In the genomic region with DNA sequence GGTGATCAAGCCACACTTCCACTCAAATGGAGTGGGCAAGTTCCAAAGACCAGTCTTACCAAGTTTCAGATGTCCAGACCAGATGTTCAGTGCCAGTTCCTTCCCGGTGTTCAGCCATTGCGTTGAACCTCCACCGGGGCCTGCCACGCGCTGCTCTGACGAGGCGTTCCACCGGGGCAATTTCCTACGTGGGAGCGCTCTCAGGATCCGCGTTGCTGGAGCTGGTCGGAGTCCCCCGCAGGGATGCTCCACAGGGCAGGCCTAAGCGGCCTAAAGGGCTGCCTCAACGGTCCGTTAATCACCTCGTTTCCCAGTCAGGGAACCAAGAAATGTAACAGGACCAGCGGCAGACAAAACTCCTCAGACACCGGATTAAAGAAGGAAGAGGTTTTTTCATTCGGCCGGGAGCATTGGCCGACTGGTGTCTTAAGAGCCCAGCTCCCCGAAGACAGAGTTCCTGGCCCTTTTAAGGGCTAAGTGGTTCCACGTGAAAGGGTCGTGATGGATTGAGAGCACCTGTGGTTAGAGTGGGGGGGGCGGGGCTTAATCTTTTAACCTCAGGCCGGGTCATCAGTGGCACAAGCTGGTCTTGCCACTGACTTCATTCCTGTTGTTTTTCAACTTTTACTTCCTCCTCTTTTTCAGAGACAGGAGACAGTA, we compare ENCODE assay signal across 1 cellular context.
TF ChIP-seq lines count a peak whose summit lies in the region.

No MANE protein-coding gene starts in this region.

TF ChIP-seq in K562, 482 proteins besides CTCF, POLR2A, EP300 and RAD21:
- TF ChIP-seq ZFX (CRISPR knock-in tag; IDR thresholded peaks at IDR 0.05) (0 out of 2 replicates have a peak, but pooled peaks have one; percentile 4), ZNF174 (CRISPR knock-in tag; IDR thresholded peaks at IDR 0.05) (no peak), IRF2 (CRISPR knock-in tag; IDR thresholded peaks at IDR 0.05) (no peak), KLF10 (CRISPR knock-in tag; IDR thresholded peaks at IDR 0.05) (no peak), ZNF551 (CRISPR knock-in tag; IDR thresholded peaks at IDR 0.05) (no peak)
- TF ChIP-seq, protein P1, sequence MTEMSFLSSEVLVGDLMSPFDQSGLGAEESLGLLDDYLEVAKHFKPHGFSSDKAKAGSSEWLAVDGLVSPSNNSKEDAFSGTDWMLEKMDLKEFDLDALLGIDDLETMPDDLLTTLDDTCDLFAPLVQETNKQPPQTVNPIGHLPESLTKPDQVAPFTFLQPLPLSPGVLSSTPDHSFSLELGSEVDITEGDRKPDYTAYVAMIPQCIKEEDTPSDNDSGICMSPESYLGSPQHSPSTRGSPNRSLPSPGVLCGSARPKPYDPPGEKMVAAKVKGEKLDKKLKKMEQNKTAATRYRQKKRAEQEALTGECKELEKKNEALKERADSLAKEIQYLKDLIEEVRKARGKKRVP (CRISPR knock-in tag; IDR thresholded peaks at IDR 0.05): no peak
- TF ChIP-seq, protein P2, sequence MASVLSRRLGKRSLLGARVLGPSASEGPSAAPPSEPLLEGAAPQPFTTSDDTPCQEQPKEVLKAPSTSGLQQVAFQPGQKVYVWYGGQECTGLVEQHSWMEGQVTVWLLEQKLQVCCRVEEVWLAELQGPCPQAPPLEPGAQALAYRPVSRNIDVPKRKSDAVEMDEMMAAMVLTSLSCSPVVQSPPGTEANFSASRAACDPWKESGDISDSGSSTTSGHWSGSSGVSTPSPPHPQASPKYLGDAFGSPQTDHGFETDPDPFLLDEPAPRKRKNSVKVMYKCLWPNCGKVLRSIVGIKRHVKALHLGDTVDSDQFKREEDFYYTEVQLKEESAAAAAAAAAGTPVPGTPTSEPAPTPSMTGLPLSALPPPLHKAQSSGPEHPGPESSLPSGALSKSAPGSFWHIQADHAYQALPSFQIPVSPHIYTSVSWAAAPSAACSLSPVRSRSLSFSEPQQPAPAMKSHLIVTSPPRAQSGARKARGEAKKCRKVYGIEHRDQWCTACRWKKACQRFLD (CRISPR knock-in tag; IDR thresholded peaks at IDR 0.05): peak; percentile 46; the same call in 1 of the 2 replicates
- TF ChIP-seq, protein P3, sequence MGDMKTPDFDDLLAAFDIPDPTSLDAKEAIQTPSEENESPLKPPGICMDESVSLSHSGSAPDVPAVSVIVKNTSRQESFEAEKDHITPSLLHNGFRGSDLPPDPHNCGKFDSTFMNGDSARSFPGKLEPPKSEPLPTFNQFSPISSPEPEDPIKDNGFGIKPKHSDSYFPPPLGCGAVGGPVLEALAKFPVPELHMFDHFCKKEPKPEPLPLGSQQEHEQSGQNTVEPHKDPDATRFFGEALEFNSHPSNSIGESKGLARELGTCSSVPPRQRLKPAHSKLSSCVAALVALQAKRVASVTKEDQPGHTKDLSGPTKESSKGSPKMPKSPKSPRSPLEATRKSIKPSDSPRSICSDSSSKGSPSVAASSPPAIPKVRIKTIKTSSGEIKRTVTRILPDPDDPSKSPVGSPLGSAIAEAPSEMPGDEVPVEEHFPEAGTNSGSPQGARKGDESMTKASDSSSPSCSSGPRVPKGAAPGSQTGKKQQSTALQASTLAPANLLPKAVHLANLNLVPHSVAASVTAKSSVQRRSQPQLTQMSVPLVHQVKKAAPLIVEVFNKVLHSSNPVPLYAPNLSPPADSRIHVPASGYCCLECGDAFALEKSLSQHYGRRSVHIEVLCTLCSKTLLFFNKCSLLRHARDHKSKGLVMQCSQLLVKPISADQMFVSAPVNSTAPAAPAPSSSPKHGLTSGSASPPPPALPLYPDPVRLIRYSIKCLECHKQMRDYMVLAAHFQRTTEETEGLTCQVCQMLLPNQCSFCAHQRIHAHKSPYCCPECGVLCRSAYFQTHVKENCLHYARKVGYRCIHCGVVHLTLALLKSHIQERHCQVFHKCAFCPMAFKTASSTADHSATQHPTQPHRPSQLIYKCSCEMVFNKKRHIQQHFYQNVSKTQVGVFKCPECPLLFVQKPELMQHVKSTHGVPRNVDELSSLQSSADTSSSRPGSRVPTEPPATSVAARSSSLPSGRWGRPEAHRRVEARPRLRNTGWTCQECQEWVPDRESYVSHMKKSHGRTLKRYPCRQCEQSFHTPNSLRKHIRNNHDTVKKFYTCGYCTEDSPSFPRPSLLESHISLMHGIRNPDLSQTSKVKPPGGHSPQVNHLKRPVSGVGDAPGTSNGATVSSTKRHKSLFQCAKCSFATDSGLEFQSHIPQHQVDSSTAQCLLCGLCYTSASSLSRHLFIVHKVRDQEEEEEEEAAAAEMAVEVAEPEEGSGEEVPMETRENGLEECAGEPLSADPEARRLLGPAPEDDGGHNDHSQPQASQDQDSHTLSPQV (IDR thresholded peaks at IDR 0.05): 0 out of 2 replicates have a peak, but pooled peaks have one; percentile 37
- TF ChIP-seq, protein P4, sequence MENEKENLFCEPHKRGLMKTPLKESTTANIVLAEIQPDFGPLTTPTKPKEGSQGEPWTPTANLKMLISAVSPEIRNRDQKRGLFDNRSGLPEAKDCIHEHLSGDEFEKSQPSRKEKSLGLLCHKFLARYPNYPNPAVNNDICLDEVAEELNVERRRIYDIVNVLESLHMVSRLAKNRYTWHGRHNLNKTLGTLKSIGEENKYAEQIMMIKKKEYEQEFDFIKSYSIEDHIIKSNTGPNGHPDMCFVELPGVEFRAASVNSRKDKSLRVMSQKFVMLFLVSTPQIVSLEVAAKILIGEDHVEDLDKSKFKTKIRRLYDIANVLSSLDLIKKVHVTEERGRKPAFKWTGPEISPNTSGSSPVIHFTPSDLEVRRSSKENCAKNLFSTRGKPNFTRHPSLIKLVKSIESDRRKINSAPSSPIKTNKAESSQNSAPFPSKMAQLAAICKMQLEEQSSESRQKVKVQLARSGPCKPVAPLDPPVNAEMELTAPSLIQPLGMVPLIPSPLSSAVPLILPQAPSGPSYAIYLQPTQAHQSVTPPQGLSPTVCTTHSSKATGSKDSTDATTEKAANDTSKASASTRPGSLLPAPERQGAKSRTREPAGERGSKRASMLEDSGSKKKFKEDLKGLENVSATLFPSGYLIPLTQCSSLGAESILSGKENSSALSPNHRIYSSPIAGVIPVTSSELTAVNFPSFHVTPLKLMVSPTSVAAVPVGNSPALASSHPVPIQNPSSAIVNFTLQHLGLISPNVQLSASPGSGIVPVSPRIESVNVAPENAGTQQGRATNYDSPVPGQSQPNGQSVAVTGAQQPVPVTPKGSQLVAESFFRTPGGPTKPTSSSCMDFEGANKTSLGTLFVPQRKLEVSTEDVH (IDR thresholded peaks at IDR 0.05; ENCODE audit: low read depth, partially characterized antibody): no peak
- TF ChIP-seq, protein P5, sequence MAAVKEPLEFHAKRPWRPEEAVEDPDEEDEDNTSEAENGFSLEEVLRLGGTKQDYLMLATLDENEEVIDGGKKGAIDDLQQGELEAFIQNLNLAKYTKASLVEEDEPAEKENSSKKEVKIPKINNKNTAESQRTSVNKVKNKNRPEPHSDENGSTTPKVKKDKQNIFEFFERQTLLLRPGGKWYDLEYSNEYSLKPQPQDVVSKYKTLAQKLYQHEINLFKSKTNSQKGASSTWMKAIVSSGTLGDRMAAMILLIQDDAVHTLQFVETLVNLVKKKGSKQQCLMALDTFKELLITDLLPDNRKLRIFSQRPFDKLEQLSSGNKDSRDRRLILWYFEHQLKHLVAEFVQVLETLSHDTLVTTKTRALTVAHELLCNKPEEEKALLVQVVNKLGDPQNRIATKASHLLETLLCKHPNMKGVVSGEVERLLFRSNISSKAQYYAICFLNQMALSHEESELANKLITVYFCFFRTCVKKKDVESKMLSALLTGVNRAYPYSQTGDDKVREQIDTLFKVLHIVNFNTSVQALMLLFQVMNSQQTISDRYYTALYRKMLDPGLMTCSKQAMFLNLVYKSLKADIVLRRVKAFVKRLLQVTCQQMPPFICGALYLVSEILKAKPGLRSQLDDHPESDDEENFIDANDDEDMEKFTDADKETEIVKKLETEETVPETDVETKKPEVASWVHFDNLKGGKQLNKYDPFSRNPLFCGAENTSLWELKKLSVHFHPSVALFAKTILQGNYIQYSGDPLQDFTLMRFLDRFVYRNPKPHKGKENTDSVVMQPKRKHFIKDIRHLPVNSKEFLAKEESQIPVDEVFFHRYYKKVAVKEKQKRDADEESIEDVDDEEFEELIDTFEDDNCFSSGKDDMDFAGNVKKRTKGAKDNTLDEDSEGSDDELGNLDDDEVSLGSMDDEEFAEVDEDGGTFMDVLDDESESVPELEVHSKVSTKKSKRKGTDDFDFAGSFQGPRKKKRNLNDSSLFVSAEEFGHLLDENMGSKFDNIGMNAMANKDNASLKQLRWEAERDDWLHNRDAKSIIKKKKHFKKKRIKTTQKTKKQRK (IDR thresholded peaks at IDR 0.05; ENCODE audit: borderline replicate concordance, low read depth, low read length): no peak
